19 cellular contexts compared by ENCODE assay signal in genomic region chr9:38042626-38043359, GRCh38. TPM values are rescaled to one million over a fixed set of nuclear protein-coding genes. Genes with fewer than 3 reads are reported as not detected.
DNase-seq lines count a peak whose midpoint lies in the region; ATAC-seq and TF ChIP-seq lines count a peak whose summit lies in the region.
"Had no signal": no experiment of that assay in that cellular context is flagged by ENCODE, and none has a peak within 500 bp of the region (broad histone marks: within the 10 kb centered on the region; RNA-seq: fewer than 3 reads in every experiment).

No MANE protein-coding gene starts in this region.

- H3K56ac ChIP-seq in H9 (ENCODE audit: insufficient read length, low read depth, low read length) = no peak overlapping the region

- H2BK5ac ChIP-seq in H9 (ENCODE audit: insufficient read length, low read length) = no peak overlapping the region

- H3K4me2 ChIP-seq in H9 (ENCODE audit: insufficient read depth, insufficient read length, low read length) (no peak overlapping the region), neural progenitor cell (no peak overlapping the region)

- H2BK12ac ChIP-seq in H9 (ENCODE audit: insufficient read length, low read depth, low read length) = no peak overlapping the region

- H3K9me3 ChIP-seq in H9 (ENCODE audit: control insufficient read depth, low read depth, low read length) = no peaks in the 10 kb centered on the region
- no peaks in the 10 kb centered on the region for H3K9me3 ChIP-seq in cardiac muscle cell (ENCODE audit: low read depth)
- H3K9me3 ChIP-seq in neural progenitor cell (ENCODE audit: low read depth) = no peaks in the 10 kb centered on the region
- H3K9me3 ChIP-seq: pancreas had no signal

- H3K79me2 ChIP-seq in H9 (ENCODE audit: insufficient read depth, low read length) = no peaks in the 10 kb centered on the region; the same call in 1 of the 2 replicates
- peaks cover 4% of the 10 kb centered on the region for H3K79me2 ChIP-seq in neural progenitor cell (ENCODE audit: low read depth)

- H2BK120ac ChIP-seq in H9 (ENCODE audit: low read depth, low read length, poor library complexity, severe bottlenecking) = no peak overlapping the region

- H3T11ph ChIP-seq in H9 (ENCODE audit: low read length) = no peak overlapping the region

- no peak overlapping the region for H2BK20ac ChIP-seq in H9 (ENCODE audit: low read depth, low read length, poor library complexity, severe bottlenecking)

- H3K27me3 ChIP-seq in H9 (ENCODE audit: insufficient read depth, low read length) (no peaks in the 10 kb centered on the region), cardiac muscle cell (no peaks in the 10 kb centered on the region), neural progenitor cell (no peaks in the 10 kb centered on the region)
- H3K27me3 ChIP-seq: pancreas had no signal

- H2AFZ ChIP-seq in H9 (ENCODE audit: low read length) (no peak overlapping the region), neural progenitor cell (replicated peaks) (no peak overlapping the region)

- TF ChIP-seq CTCF in H9 (conservative IDR thresholded peaks at IDR 0.05) (no peak), cardiac muscle cell (IDR thresholded peaks at IDR 0.05; ENCODE audit: low read depth, low read length) (no peak), neural progenitor cell (IDR thresholded peaks at IDR 0.05) (no peak), lower leg skin (IDR thresholded peaks at IDR 0.05) (no peak)

- H3F3A ChIP-seq in neural progenitor cell (ENCODE audit: low read depth) = peaks cover 12% of the 10 kb centered on the region

- ATAC-seq in activated T-helper 17 cell treated with anti-CD3 and anti-CD28 coated beads, Interleukin-2, amount 50 U/mL, for 72 hours (replicated peaks) = no peak
- ATAC-seq in GM19351 (IDR thresholded peaks at IDR 0.05; ENCODE audit: unreplicated experiment) = no peak
- ATAC-seq: activated T-cell treated with anti-CD3 and anti-CD28 coated beads, Interleukin-2, amount 50 U/mL, for 4 hours; left colon; pancreas had no signal

- intact Hi-C loops in lower leg skin (cut with DNase I; ENCODE audit: low total_unique reads) = no loop called here

- no peaks in the 10 kb centered on the region; the same call in none of the 2 replicates for H3K27me3 Mint-ChIP-seq in H9 (ENCODE audit: low read depth)
- H3K27me3 Mint-ChIP-seq in activated T-helper 17 cell treated with anti-CD3 and anti-CD28 coated beads, Interleukin-2, amount 50 U/mL, for 72 hours = no peaks in the 10 kb centered on the region
- peaks cover 7% of the 10 kb centered on the region for H3K27me3 Mint-ChIP-seq in neural progenitor cell (ENCODE audit: insufficient read depth, low read depth)
- H3K27me3 Mint-ChIP-seq: activated CD4-positive, alpha-beta memory T cell treated with anti-CD3 and anti-CD28 coated beads for 36 hours; activated naive CD8-positive, alpha-beta T cell treated with anti-CD3 and anti-CD28 coated beads, Interleukin-2, amount 10 ng/mL, durations not matched to agents 7 days and 5 days had no signal

- DNase-seq in H9 = no peak
- DNase-seq in cardiac muscle cell (ENCODE audit: low read depth in 1 of 2, low spot score in 1 of 2) = no peak
- DNase-seq in neural progenitor cell (ENCODE audit: low spot score) = no peak
- no peak for DNase-seq in lower leg skin (ENCODE audit: low spot score in 2 of 2)
- DNase-seq in inferior parietal cortex (ENCODE audit: extremely low spot score) = no peak
- DNase-seq in GOT3 (lab: John Stamatoyannopoulos, UW) = no peak
- DNase-seq: activated CD4-positive, alpha-beta memory T cell treated with anti-CD3 and anti-CD28 coated beads for 36 hours; activated naive CD8-positive, alpha-beta T cell treated with anti-CD3 and anti-CD28 coated beads, Interleukin-2, amount 10 ng/mL, durations not matched to agents 7 days and 5 days; activated T-cell treated with anti-CD3 and anti-CD28 coated beads, Interleukin-2, amount 50 U/mL, for 4 hours; COR-L47; effector CD8-positive, alpha-beta T cell; left colon; NCI-H1092; OCI-M1; stimulated activated CD4-positive, alpha-beta T cell treated with anti-CD3 and anti-CD28 coated beads, Interleukin-4, amount 100 ng/mL, for 24 hours; stimulated activated CD8-positive, alpha-beta memory T cell treated with anti-CD3 and anti-CD28 coated beads, Interleukin-4, amount 100 ng/mL, for 48 hours had no signal

- H2AK5ac ChIP-seq in H9 (ENCODE audit: insufficient read length, low read length) = no peak overlapping the region

- H4K20me1 ChIP-seq in H9 (ENCODE audit: control insufficient read depth, insufficient read depth, insufficient read length) (no peaks in the 10 kb centered on the region), neural progenitor cell (ENCODE audit: low read depth) (no peaks in the 10 kb centered on the region)

- no peak overlapping the region for H2BK15ac ChIP-seq in H9 (ENCODE audit: low read depth, low read length)

- peak overlapping the region; percentile 34; the same call in 1 of the 2 replicates for H3K14ac ChIP-seq in H9 (ENCODE audit: insufficient read depth, low read length)

- H3K79me1 ChIP-seq in H9 (ENCODE audit: insufficient read depth, low read depth, low read length, poor library complexity, severe bottlenecking) = no peaks in the 10 kb centered on the region

- H3K23ac ChIP-seq in H9 (ENCODE audit: insufficient read length, low read depth, low read length) = no peak overlapping the region

- H4K8ac ChIP-seq in H9 (replicated peaks; ENCODE audit: insufficient read length, low read depth, low read length) = no peak overlapping the region

- no peak overlapping the region for H3K9ac ChIP-seq in H9 (ENCODE audit: extremely low read depth, insufficient read length, low read length)
- H3K9ac ChIP-seq in neural progenitor cell = no peak overlapping the region

- H3K27ac ChIP-seq in H9 (ENCODE audit: insufficient read length, low read depth, low read length) = no peak overlapping the region
- peak overlapping the region; percentile 2 for H3K27ac ChIP-seq in cardiac muscle cell
- H3K27ac ChIP-seq in neural progenitor cell = no peak overlapping the region

- H3K27ac Mint-ChIP-seq in H9 (peak overlapping the region; percentile 9 to 95 (median 72); a peak in 6 of 7 replicates), neural progenitor cell (peak overlapping the region; percentile 35)
- H3K27ac Mint-ChIP-seq in activated T-helper 17 cell treated with anti-CD3 and anti-CD28 coated beads, Interleukin-2, amount 50 U/mL, for 72 hours = peak overlapping the region; percentile 36
- H3K27ac Mint-ChIP-seq: activated CD4-positive, alpha-beta memory T cell treated with anti-CD3 and anti-CD28 coated beads for 36 hours; activated naive CD8-positive, alpha-beta T cell treated with anti-CD3 and anti-CD28 coated beads, Interleukin-2, amount 10 ng/mL, durations not matched to agents 7 days and 5 days had no signal

- no peak for TF ChIP-seq POLR2A in lower leg skin (IDR thresholded peaks at IDR 0.05)

- H4K5ac ChIP-seq in H9 (ENCODE audit: insufficient read length, low read depth, low read length) = no peak overlapping the region

- no peak overlapping the region for H3K18ac ChIP-seq in H9 (ENCODE audit: insufficient read length, low read depth, low read length)

- H3K4me3 Mint-ChIP-seq in H9 (no peak overlapping the region), neural progenitor cell (no peak overlapping the region)
- H3K4me3 Mint-ChIP-seq in activated T-helper 17 cell treated with anti-CD3 and anti-CD28 coated beads, Interleukin-2, amount 50 U/mL, for 72 hours = no peak overlapping the region
- H3K4me3 Mint-ChIP-seq: activated CD4-positive, alpha-beta memory T cell treated with anti-CD3 and anti-CD28 coated beads for 36 hours; activated naive CD8-positive, alpha-beta T cell treated with anti-CD3 and anti-CD28 coated beads, Interleukin-2, amount 10 ng/mL, durations not matched to agents 7 days and 5 days; activated T-cell treated with anti-CD3 and anti-CD28 coated beads, Interleukin-2, amount 50 U/mL, for 4 hours had no signal

- H3K4me1 ChIP-seq in H9 (ENCODE audit: insufficient read depth, low read length) (peaks cover 9% of the 10 kb centered on the region; the same call in 1 of the 2 replicates), cardiac muscle cell (ENCODE audit: low read depth) (peaks cover 56% of the 10 kb centered on the region), neural progenitor cell (peaks cover 24% of the 10 kb centered on the region)

- no CpG with 5 or more reads among the region's 8 CpGs for WGBS in H9 (ENCODE audit: extremely low coverage, insufficient read length, low lambda C conversion rate)
- 61 to 68% methylated on average over 5 to 8 of the region's 8 CpGs for WGBS in lower leg skin, 2 donors

- H3K9me3 Mint-ChIP-seq in H9 (no peaks in the 10 kb centered on the region), neural progenitor cell (no peaks in the 10 kb centered on the region)
- H3K9me3 Mint-ChIP-seq in activated T-helper 17 cell treated with anti-CD3 and anti-CD28 coated beads, Interleukin-2, amount 50 U/mL, for 72 hours = no peaks in the 10 kb centered on the region
- H3K9me3 Mint-ChIP-seq: activated CD4-positive, alpha-beta memory T cell treated with anti-CD3 and anti-CD28 coated beads for 36 hours; activated naive CD8-positive, alpha-beta T cell treated with anti-CD3 and anti-CD28 coated beads, Interleukin-2, amount 10 ng/mL, durations not matched to agents 7 days and 5 days; activated T-cell treated with anti-CD3 and anti-CD28 coated beads, Interleukin-2, amount 50 U/mL, for 4 hours had no signal

- H3K4ac ChIP-seq in H9 (ENCODE audit: low read depth, low read length) = no peak overlapping the region

- H3K36me3 Mint-ChIP-seq in H9 (ENCODE audit: insufficient read depth in 1 of 3, low read depth in 3 of 3) (peaks cover 0 to 3% (median 2%) of the 10 kb centered on the region in 3 experiments; a peak in 2 of 7 replicates), neural progenitor cell (no peaks in the 10 kb centered on the region)
- H3K36me3 Mint-ChIP-seq in activated T-helper 17 cell treated with anti-CD3 and anti-CD28 coated beads, Interleukin-2, amount 50 U/mL, for 72 hours (ENCODE audit: low read depth) = no peaks in the 10 kb centered on the region
- H3K36me3 Mint-ChIP-seq: activated CD4-positive, alpha-beta memory T cell treated with anti-CD3 and anti-CD28 coated beads for 36 hours; activated naive CD8-positive, alpha-beta T cell treated with anti-CD3 and anti-CD28 coated beads, Interleukin-2, amount 10 ng/mL, durations not matched to agents 7 days and 5 days had no signal

- H3K4me3 ChIP-seq in cardiac muscle cell (no peak overlapping the region), neural progenitor cell (no peak overlapping the region), lower leg skin (ENCODE audit: low read depth, poor library complexity, severe bottlenecking) (no peak overlapping the region)
- H3K4me3 ChIP-seq: pancreas had no signal

- no peak overlapping the region for H4K91ac ChIP-seq in H9 (ENCODE audit: insufficient read length, low read depth, low read length)

- H3K4me1 Mint-ChIP-seq in H9 (peaks cover 63 to 67% of the 10 kb centered on the region in 2 experiments), neural progenitor cell (peaks cover 61% of the 10 kb centered on the region)
- H3K4me1 Mint-ChIP-seq in activated T-helper 17 cell treated with anti-CD3 and anti-CD28 coated beads, Interleukin-2, amount 50 U/mL, for 72 hours = peaks cover 2% of the 10 kb centered on the region

- no peaks in the 10 kb centered on the region for H3K23me2 ChIP-seq in H9 (ENCODE audit: insufficient read length, low read depth, low read length, poor library complexity, severe bottlenecking)

- H3K36me3 ChIP-seq in cardiac muscle cell = no peaks in the 10 kb centered on the region
- no peaks in the 10 kb centered on the region for H3K36me3 ChIP-seq in neural progenitor cell
- H3K36me3 ChIP-seq: pancreas had no signal

RNA-seq across cellular contexts. Expression of gene SHB, which starts 26.2 kb away (rescaled TPM):
- 13.8 and 14.6 TPM in 2 replicates for total RNA-seq in H9 (2021)
- total RNA-seq in activated T-helper 17 cell treated with anti-CD3 and anti-CD28 coated beads, Interleukin-2, amount 50 U/mL, for 72 hours = 1 to 10 TPM in 1 of 2 donors, under 1 TPM in 1; 0.95 to 1.7 TPM
- total RNA-seq in cardiac muscle cell = 36.0 and 46.9 TPM in 2 replicates
- polyA plus RNA-seq in cardiac muscle cell = 28.2 and 32.4 TPM in 2 replicates
- 1.1 and 4.1 TPM in 2 replicates for total RNA-seq in neural progenitor cell (ENCODE audit: low replicate concordance)
- 10 to 100 TPM; 27.6 to 42.6 (median 34.5) TPM for total RNA-seq in lower leg skin
